Comparison of ENCODE assay signal across 17 cellular contexts in the genomic region with DNA sequence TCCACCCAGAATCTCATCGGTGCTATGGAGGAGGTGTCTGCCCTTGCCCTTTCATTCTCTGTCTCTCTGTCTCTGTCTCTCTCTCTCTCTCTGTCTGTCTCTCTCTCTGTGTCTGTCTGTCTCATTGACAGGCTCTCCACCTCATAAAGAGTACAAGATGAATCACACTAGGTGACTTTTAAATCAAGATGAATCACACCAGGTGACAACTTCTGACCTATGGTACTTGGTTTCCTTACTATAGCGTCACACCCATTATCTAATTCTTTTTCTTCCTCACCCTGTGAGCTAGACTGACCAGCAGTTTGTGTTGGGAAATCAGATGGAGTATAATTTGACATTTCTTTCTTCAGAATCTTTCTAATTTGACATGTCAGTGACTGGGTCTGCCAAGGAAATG.
DNase-seq lines count a peak whose midpoint lies in the region; ATAC-seq and TF ChIP-seq lines count a peak whose summit lies in the region.
"Had no signal": no experiment of that assay in that cellular context is flagged by ENCODE, and none has a peak within 500 bp of the region (broad histone marks: within the 10 kb centered on the region; RNA-seq: fewer than 3 reads in every experiment).

No MANE protein-coding gene starts in this region.

- peaks cover 7% of the 10 kb centered on the region for H3K27me3 Mint-ChIP-seq in activated CD8-positive, alpha-beta T cell treated with anti-CD3 and anti-CD28 coated beads for 36 hours
- peaks cover 2% of the 10 kb centered on the region for H3K27me3 Mint-ChIP-seq in activated CD8-positive, alpha-beta T cell treated with anti-CD3 and anti-CD28 coated beads, Interleukin-2, amount 10 ng/mL, durations not matched to agents 7 days and 5 days (ENCODE audit: low read depth)
- H3K27me3 Mint-ChIP-seq in activated T-helper 17 cell treated with anti-CD3 and anti-CD28 coated beads, Interleukin-2, amount 50 U/mL, for 72 hours = peaks cover 8% of the 10 kb centered on the region
- no peaks in the 10 kb centered on the region for H3K27me3 Mint-ChIP-seq in stimulated activated naive CD8-positive, alpha-beta T cell treated with anti-CD3 and anti-CD28 coated beads, Interleukin-15, amount 100 ng/mL, for 72 hours

- H3K27ac Mint-ChIP-seq in activated CD8-positive, alpha-beta T cell treated with anti-CD3 and anti-CD28 coated beads for 36 hours = no peak overlapping the region
- no peak overlapping the region for H3K27ac Mint-ChIP-seq in activated CD8-positive, alpha-beta T cell treated with anti-CD3 and anti-CD28 coated beads, Interleukin-2, amount 10 ng/mL, durations not matched to agents 7 days and 5 days
- H3K27ac Mint-ChIP-seq in activated T-helper 17 cell treated with anti-CD3 and anti-CD28 coated beads, Interleukin-2, amount 50 U/mL, for 72 hours = no peak overlapping the region
- H3K27ac Mint-ChIP-seq in stimulated activated naive CD8-positive, alpha-beta T cell treated with anti-CD3 and anti-CD28 coated beads, Interleukin-15, amount 100 ng/mL, for 72 hours = no peak overlapping the region
- H3K27ac Mint-ChIP-seq: activated naive CD8-positive, alpha-beta T cell treated with anti-CD3 and anti-CD28 coated beads, Interleukin-2, amount 10 ng/mL, durations not matched to agents 7 days and 5 days; CD8-positive, alpha-beta memory T cell had no signal

- peaks cover 12% of the 10 kb centered on the region for H3K4me1 ChIP-seq in foreskin keratinocyte

- no peak overlapping the region for H3K4me3 Mint-ChIP-seq in activated CD8-positive, alpha-beta T cell treated with anti-CD3 and anti-CD28 coated beads for 36 hours
- H3K4me3 Mint-ChIP-seq in activated CD8-positive, alpha-beta T cell treated with anti-CD3 and anti-CD28 coated beads, Interleukin-2, amount 10 ng/mL, durations not matched to agents 7 days and 5 days = no peak overlapping the region
- no peak overlapping the region for H3K4me3 Mint-ChIP-seq in activated T-helper 17 cell treated with anti-CD3 and anti-CD28 coated beads, Interleukin-2, amount 50 U/mL, for 72 hours
- no peak overlapping the region for H3K4me3 Mint-ChIP-seq in stimulated activated naive CD8-positive, alpha-beta T cell treated with anti-CD3 and anti-CD28 coated beads, Interleukin-15, amount 100 ng/mL, for 72 hours
- H3K4me3 Mint-ChIP-seq: activated naive CD8-positive, alpha-beta T cell treated with anti-CD3 and anti-CD28 coated beads, Interleukin-2, amount 10 ng/mL, durations not matched to agents 7 days and 5 days; CD8-positive, alpha-beta memory T cell; naive B cell had no signal

- H3K4me1 Mint-ChIP-seq in activated CD8-positive, alpha-beta T cell treated with anti-CD3 and anti-CD28 coated beads for 36 hours (ENCODE audit: low read depth) = peaks cover 9% of the 10 kb centered on the region
- H3K4me1 Mint-ChIP-seq in activated CD8-positive, alpha-beta T cell treated with anti-CD3 and anti-CD28 coated beads, Interleukin-2, amount 10 ng/mL, durations not matched to agents 7 days and 5 days (ENCODE audit: low read depth) = peaks cover 8% of the 10 kb centered on the region
- peaks cover 3% of the 10 kb centered on the region for H3K4me1 Mint-ChIP-seq in activated T-helper 17 cell treated with anti-CD3 and anti-CD28 coated beads, Interleukin-2, amount 50 U/mL, for 72 hours
- peaks cover 10% of the 10 kb centered on the region for H3K4me1 Mint-ChIP-seq in stimulated activated naive CD8-positive, alpha-beta T cell treated with anti-CD3 and anti-CD28 coated beads, Interleukin-15, amount 100 ng/mL, for 72 hours
- H3K4me1 Mint-ChIP-seq: CD8-positive, alpha-beta memory T cell; naive B cell had no signal

- H3K27me3 ChIP-seq in foreskin keratinocyte = no peaks in the 10 kb centered on the region

- intact Hi-C loops in activated CD8-positive, alpha-beta T cell treated with anti-CD3 and anti-CD28 coated beads for 36 hours (cut with micrococcal nuclease) = no loop called here

- DNase-seq in activated CD8-positive, alpha-beta T cell treated with anti-CD3 and anti-CD28 coated beads for 36 hours = no peak
- no peak for DNase-seq in activated CD8-positive, alpha-beta T cell treated with anti-CD3 and anti-CD28 coated beads, Interleukin-2, amount 10 ng/mL, durations not matched to agents 7 days and 5 days
- peak; percentile 38 to 64 for DNase-seq in foreskin keratinocyte
- DNase-seq in stimulated activated naive CD8-positive, alpha-beta T cell treated with anti-CD3 and anti-CD28 coated beads, Interleukin-15, amount 100 ng/mL, for 72 hours = no peak
- no peak for DNase-seq in DMS153 (lab: John Stamatoyannopoulos, UW)
- no peak for DNase-seq in Kasumi-1 (lab: John Stamatoyannopoulos, UW)
- DNase-seq: activated naive CD8-positive, alpha-beta T cell treated with anti-CD3 and anti-CD28 coated beads, Interleukin-2, amount 10 ng/mL, durations not matched to agents 7 days and 5 days; CD8-positive, alpha-beta memory T cell; naive B cell; NCI-H1092 treated with DMSO at 0.1 percent for 48 hours; NCI-H345; retina; SK-N-SH; stimulated activated CD4-positive, alpha-beta T cell treated with anti-CD3 and anti-CD28 coated beads, Interleukin-1b, Interleukin-23, amount 100 ng/mL, for 48 hours had no signal

- no peak overlapping the region for H3K27ac ChIP-seq in foreskin keratinocyte

- ATAC-seq in activated CD8-positive, alpha-beta T cell treated with anti-CD3 and anti-CD28 coated beads for 36 hours = peak; percentile 95
- ATAC-seq in activated CD8-positive, alpha-beta T cell treated with anti-CD3 and anti-CD28 coated beads, Interleukin-2, amount 10 ng/mL, durations not matched to agents 7 days and 5 days = no peak
- ATAC-seq in activated T-helper 17 cell treated with anti-CD3 and anti-CD28 coated beads, Interleukin-2, amount 50 U/mL, for 72 hours (replicated peaks) = peak; percentile 90
- ATAC-seq in foreskin keratinocyte = peak; percentile 89
- peak; percentile 75 for ATAC-seq in stimulated activated naive CD8-positive, alpha-beta T cell treated with anti-CD3 and anti-CD28 coated beads, Interleukin-15, amount 100 ng/mL, for 72 hours
- no peak for ATAC-seq in GM19324 (IDR thresholded peaks at IDR 0.05; ENCODE audit: low FRiP score, unreplicated experiment)
- ATAC-seq: left lobe of liver had no signal

- no peaks in the 10 kb centered on the region for H3K36me3 Mint-ChIP-seq in activated CD8-positive, alpha-beta T cell treated with anti-CD3 and anti-CD28 coated beads for 36 hours (ENCODE audit: low read depth)
- peaks cover 8% of the 10 kb centered on the region for H3K36me3 Mint-ChIP-seq in activated CD8-positive, alpha-beta T cell treated with anti-CD3 and anti-CD28 coated beads, Interleukin-2, amount 10 ng/mL, durations not matched to agents 7 days and 5 days (ENCODE audit: low read depth)
- no peaks in the 10 kb centered on the region for H3K36me3 Mint-ChIP-seq in activated T-helper 17 cell treated with anti-CD3 and anti-CD28 coated beads, Interleukin-2, amount 50 U/mL, for 72 hours (ENCODE audit: low read depth)
- H3K36me3 Mint-ChIP-seq: CD8-positive, alpha-beta memory T cell had no signal

- no peak for TF ChIP-seq CTCF in activated CD8-positive, alpha-beta T cell treated with anti-CD3 and anti-CD28 coated beads for 36 hours (IDR thresholded peaks at IDR 0.05)
- no peak for TF ChIP-seq CTCF in foreskin keratinocyte (conservative IDR thresholded peaks at IDR 0.05)

- POLR2A ChIA-PET in activated CD8-positive, alpha-beta T cell treated with anti-CD3 and anti-CD28 coated beads for 36 hours (lab: Charles Lee) = interaction anchor here (0.6 to 0.9 kb wide), 2 partner anchors 132 to 287 kb away, joined by 3 read pairs; no protein-coding TSS in a partner anchor
- POLR2A ChIA-PET in activated CD8-positive, alpha-beta T cell treated with anti-CD3 and anti-CD28 coated beads, Interleukin-2, amount 10 ng/mL, durations not matched to agents 7 days and 5 days (lab: Charles Lee) = no interaction called here

- CTCF ChIA-PET in activated CD8-positive, alpha-beta T cell treated with anti-CD3 and anti-CD28 coated beads for 36 hours (lab: Charles Lee) = no interaction called here
- CTCF ChIA-PET in activated CD8-positive, alpha-beta T cell treated with anti-CD3 and anti-CD28 coated beads, Interleukin-2, amount 10 ng/mL, durations not matched to agents 7 days and 5 days (lab: Charles Lee) = interaction anchor here (1.1 kb wide), 1 partner anchor 234 kb away, joined by 4 read pairs; no protein-coding TSS in a partner anchor

- no peaks in the 10 kb centered on the region for H3K9me3 Mint-ChIP-seq in activated CD8-positive, alpha-beta T cell treated with anti-CD3 and anti-CD28 coated beads for 36 hours
- peaks cover 6% of the 10 kb centered on the region for H3K9me3 Mint-ChIP-seq in activated CD8-positive, alpha-beta T cell treated with anti-CD3 and anti-CD28 coated beads, Interleukin-2, amount 10 ng/mL, durations not matched to agents 7 days and 5 days (ENCODE audit: insufficient read depth)
- no peaks in the 10 kb centered on the region for H3K9me3 Mint-ChIP-seq in activated T-helper 17 cell treated with anti-CD3 and anti-CD28 coated beads, Interleukin-2, amount 50 U/mL, for 72 hours
- H3K9me3 Mint-ChIP-seq in stimulated activated naive CD8-positive, alpha-beta T cell treated with anti-CD3 and anti-CD28 coated beads, Interleukin-15, amount 100 ng/mL, for 72 hours = peaks cover 5 to 7% of the 10 kb centered on the region in 2 donors

Comparison
In these comparisons a context has a peak if more than half of its experiments do, and no peak if none do; other contexts are left out.
1. ATAC-seq: peak in activated CD8-positive, alpha-beta T cell treated with anti-CD3 and anti-CD28 coated beads for 36 hours (single experiment), activated T-helper 17 cell treated with anti-CD3 and anti-CD28 coated beads, Interleukin-2, amount 50 U/mL, for 72 hours (single experiment), foreskin keratinocyte (single experiment) and stimulated activated naive CD8-positive, alpha-beta T cell treated with anti-CD3 and anti-CD28 coated beads, Interleukin-15, amount 100 ng/mL, for 72 hours (single experiment); none in activated CD8-positive, alpha-beta T cell treated with anti-CD3 and anti-CD28 coated beads, Interleukin-2, amount 10 ng/mL, durations not matched to agents 7 days and 5 days (single experiment) and GM19324 (single experiment).
2. DNase-seq: peak in foreskin keratinocyte (2 of 2); none in activated CD8-positive, alpha-beta T cell treated with anti-CD3 and anti-CD28 coated beads for 36 hours (single experiment), activated CD8-positive, alpha-beta T cell treated with anti-CD3 and anti-CD28 coated beads, Interleukin-2, amount 10 ng/mL, durations not matched to agents 7 days and 5 days (single experiment), stimulated activated naive CD8-positive, alpha-beta T cell treated with anti-CD3 and anti-CD28 coated beads, Interleukin-15, amount 100 ng/mL, for 72 hours (0 of 2), DMS153 (single experiment) and Kasumi-1 (0 of 2).